9 cellular contexts compared by ENCODE assay signal in the genomic region with DNA sequence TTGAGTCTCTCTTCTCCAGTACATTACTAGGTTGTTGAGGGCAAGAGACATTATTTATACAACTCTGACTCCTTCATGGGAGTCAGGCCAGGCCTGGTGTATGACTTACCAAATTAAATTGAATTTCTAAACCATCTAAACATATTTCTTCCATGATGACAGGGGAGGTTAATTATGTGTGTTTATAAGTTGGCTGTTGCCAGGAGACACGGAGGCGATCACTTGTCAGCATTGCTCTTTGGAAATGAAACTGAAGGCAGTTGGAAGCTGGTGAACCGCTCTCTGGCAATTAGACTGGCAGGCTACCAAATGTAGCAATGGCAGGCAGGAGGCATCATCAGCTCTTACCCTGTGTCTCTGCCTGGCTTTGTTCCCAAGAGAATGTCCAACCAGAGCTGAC.
DNase-seq lines count a peak whose midpoint lies in the region; ATAC-seq and TF ChIP-seq lines count a peak whose summit lies in the region.
"Had no signal": no experiment of that assay in that cellular context is flagged by ENCODE, and none has a peak within 500 bp of the region (broad histone marks: within the 10 kb centered on the region; RNA-seq: fewer than 3 reads in every experiment).

No MANE protein-coding gene starts in this region.

- in situ Hi-C loops in G401 (cut with HindIII; ENCODE audit: low sequenced_read_pairs): no loop called here

- H3K4me3 ChIP-seq in endocrine pancreas (ENCODE audit: control insufficient read depth, insufficient read depth, low read length) (peak overlapping the region; percentile 16), psoas muscle (peak overlapping the region; percentile 33), tibial artery (no peak overlapping the region)

- H3K9ac ChIP-seq in endocrine pancreas (ENCODE audit: control insufficient read depth, insufficient read depth, low read length): no peak overlapping the region

- DNase-seq in G401 (ENCODE audit: low spot score) (peak; percentile 90), NCI-H1694 treated with DMSO at 0.1 percent for 48 hours (lab: John Stamatoyannopoulos, UW) (peak; percentile 81), psoas muscle (peak; percentile 31 to 66), tibial artery (no peak)
- DNase-seq: naive B cell, NCI-H187 treated with DMSO at 0.1 percent for 48 hours had no signal

- 19 to 31% (median 21%) methylated on average over 3 of the region's 3 CpGs for WGBS in psoas muscle, 3 donors

- H3K4me1 ChIP-seq in endocrine pancreas (ENCODE audit: control insufficient read depth, insufficient read depth, low read length) (no peaks in the 10 kb centered on the region), psoas muscle (peaks cover 11% of the 10 kb centered on the region), tibial artery (peaks cover 0 to 22% (median 3%) of the 10 kb centered on the region in 4 donors)

- no peak for TF ChIP-seq CTCF in psoas muscle (IDR thresholded peaks at IDR 0.05)
- TF ChIP-seq CTCF in tibial artery (IDR thresholded peaks at IDR 0.05): no peak

- H3K27me3 ChIP-seq in endocrine pancreas (ENCODE audit: control insufficient read depth, insufficient read depth, low read length) (no peaks in the 10 kb centered on the region), psoas muscle (ENCODE audit: insufficient read depth in 3 of 3, low read length in 2 of 3) (no peaks in the 10 kb centered on the region), tibial artery (no peaks in the 10 kb centered on the region)

- H3K27ac ChIP-seq in psoas muscle (peak overlapping the region; percentile 50), tibial artery (no peak overlapping the region)

- ATAC-seq in psoas muscle: peak; percentile 84 to 93 (median 90)
- no peak for ATAC-seq in GM21737 (IDR thresholded peaks at IDR 0.05; ENCODE audit: unreplicated experiment)
- no peak for ATAC-seq in GM21529 (IDR thresholded peaks at IDR 0.05; ENCODE audit: unreplicated experiment)

- intact Hi-C loops in psoas muscle (cut with DNase I) (no loop called here), tibial artery (cut with DNase I; ENCODE audit: low total_unique reads) (no loop called here)

- H3K9me3 ChIP-seq in endocrine pancreas (ENCODE audit: control insufficient read depth, low read length) (no peaks in the 10 kb centered on the region), psoas muscle (no peaks in the 10 kb centered on the region), tibial artery (no peaks in the 10 kb centered on the region)

- H3K36me3 ChIP-seq in endocrine pancreas (ENCODE audit: control insufficient read depth, insufficient read depth, low read length) (no peaks in the 10 kb centered on the region), psoas muscle (ENCODE audit: insufficient read depth in 1 of 2, low read depth in 1 of 2) (no peaks in the 10 kb centered on the region), tibial artery (no peaks in the 10 kb centered on the region)

Comparison
In these comparisons a context has a peak if more than half of its experiments do, and no peak if none do; other contexts are left out.
1. DNase-seq: peak in G401 (single experiment), NCI-H1694 treated with DMSO at 0.1 percent for 48 hours (single experiment) and psoas muscle (2 of 2); none in tibial artery (0 of 2).
2. H3K4me3 ChIP-seq: peak in endocrine pancreas (single experiment) and psoas muscle (single experiment); none in tibial artery (0 of 2).
3. ATAC-seq: peak in psoas muscle (4 of 4); none in GM21737 (single experiment) and GM21529 (single experiment).